ENCODE assay signal across 20 cellular contexts in the genomic region with DNA sequence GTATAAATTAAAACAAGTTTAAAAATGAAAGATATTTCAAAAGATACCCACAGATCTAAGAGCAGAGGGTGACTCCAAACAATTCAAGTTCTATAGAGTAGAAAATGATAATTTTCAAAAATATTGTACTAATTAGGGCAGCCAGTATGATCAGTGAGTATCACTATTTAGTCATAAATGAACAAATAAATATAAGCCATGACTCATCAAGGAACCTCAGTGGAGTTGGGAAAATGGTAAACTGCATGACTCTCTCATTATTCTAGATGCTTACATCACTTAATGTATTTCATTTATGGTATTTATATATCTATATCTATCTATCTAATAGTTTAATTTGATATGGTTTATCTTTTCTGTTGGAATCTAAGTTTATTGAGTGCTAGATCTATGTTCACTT.
"Had no signal": no experiment of that assay in that cellular context is flagged by ENCODE, and none has a peak within 500 bp of the region (broad histone marks: within the 10 kb centered on the region; RNA-seq: fewer than 3 reads in every experiment).

No MANE protein-coding gene starts in this region.

- H3K4me1 Mint-ChIP-seq: activated CD4-positive, alpha-beta T cell treated with anti-CD3 and anti-CD28 coated beads for 36 hours; activated naive CD8-positive, alpha-beta T cell treated with anti-CD3 and anti-CD28 coated beads for 36 hours; naive thymus-derived CD4-positive, alpha-beta T cell had no signal

- H3K27me3 Mint-ChIP-seq: activated CD4-positive, alpha-beta memory T cell treated with anti-CD3 and anti-CD28 coated beads for 36 hours; activated CD4-positive, alpha-beta T cell treated with anti-CD3 and anti-CD28 coated beads for 36 hours; activated naive CD8-positive, alpha-beta T cell treated with anti-CD3 and anti-CD28 coated beads for 36 hours; naive thymus-derived CD4-positive, alpha-beta T cell had no signal

- H3K9ac ChIP-seq: neural progenitor cell had no signal

- H3K4me1 ChIP-seq: neural progenitor cell, thyroid gland had no signal

- H3K9me3 Mint-ChIP-seq: activated CD4-positive, alpha-beta memory T cell treated with anti-CD3 and anti-CD28 coated beads for 36 hours; activated naive CD8-positive, alpha-beta T cell treated with anti-CD3 and anti-CD28 coated beads for 36 hours; neural progenitor cell had no signal

- H3K27ac ChIP-seq: brain microvascular endothelial cell, heart right ventricle, neural progenitor cell, thyroid gland had no signal

- H3K9me3 ChIP-seq: heart right ventricle, thyroid gland had no signal

- H3K4me2 ChIP-seq: neural progenitor cell had no signal

- ATAC-seq: activated CD4-positive, alpha-beta T cell treated with anti-CD3 and anti-CD28 coated beads for 36 hours; heart right ventricle; naive thymus-derived CD4-positive, alpha-beta T cell had no signal

- H3K36me3 Mint-ChIP-seq: activated CD4-positive, alpha-beta memory T cell treated with anti-CD3 and anti-CD28 coated beads for 36 hours; activated naive CD8-positive, alpha-beta T cell treated with anti-CD3 and anti-CD28 coated beads for 36 hours; neural progenitor cell had no signal

- H3K4me3 ChIP-seq: heart right ventricle, neural progenitor cell, thyroid gland had no signal

- H3K4me3 Mint-ChIP-seq: activated CD4-positive, alpha-beta memory T cell treated with anti-CD3 and anti-CD28 coated beads for 36 hours; activated CD4-positive, alpha-beta T cell treated with anti-CD3 and anti-CD28 coated beads for 36 hours; activated naive CD8-positive, alpha-beta T cell treated with anti-CD3 and anti-CD28 coated beads for 36 hours; naive thymus-derived CD4-positive, alpha-beta T cell; neural progenitor cell had no signal

- H3K36me3 ChIP-seq: brain microvascular endothelial cell, heart right ventricle, neural progenitor cell, thyroid gland had no signal

- DNase-seq: activated CD4-positive, alpha-beta memory T cell treated with anti-CD3 and anti-CD28 coated beads for 36 hours; activated CD4-positive, alpha-beta T cell treated with anti-CD3 and anti-CD28 coated beads for 36 hours; activated naive CD4-positive, alpha-beta T cell; activated naive CD8-positive, alpha-beta T cell treated with anti-CD3 and anti-CD28 coated beads for 36 hours; activated T-cell treated with anti-CD3 and anti-CD28 coated beads for 4 hours; anterior cingulate cortex; brain microvascular endothelial cell; cerebellar nuclear complex; effector CD8-positive, alpha-beta T cell; heart right ventricle; mesenchymal stem cell; naive thymus-derived CD4-positive, alpha-beta T cell; stimulated activated CD4-positive, alpha-beta T cell treated with anti-CD3 and anti-CD28 coated beads, Interleukin-12 subunit alpha, Interleukin-12 subunit beta, amount 100 ng/mL, for 4 hours; stimulated activated CD4-positive, alpha-beta T cell treated with anti-CD3 and anti-CD28 coated beads, Interleukin-1b, Interleukin-23, amount 100 ng/mL, for 48 hours; stimulated activated CD8-positive, alpha-beta memory T cell treated with anti-CD3 and anti-CD28 coated beads, Interleukin-4, amount 100 ng/mL, for 48 hours; stimulated activated naive CD4-positive, alpha-beta T cell; thyroid gland had no signal

- FAIRE-seq: TTC549 had no signal

- H3K27ac Mint-ChIP-seq: activated CD4-positive, alpha-beta memory T cell treated with anti-CD3 and anti-CD28 coated beads for 36 hours; activated CD4-positive, alpha-beta T cell treated with anti-CD3 and anti-CD28 coated beads for 36 hours; activated naive CD8-positive, alpha-beta T cell treated with anti-CD3 and anti-CD28 coated beads for 36 hours; naive thymus-derived CD4-positive, alpha-beta T cell; neural progenitor cell; progenitor cell of endocrine pancreas had no signal

- H3K27me3 ChIP-seq: brain microvascular endothelial cell, heart right ventricle, neural progenitor cell, thyroid gland had no signal
